10 cellular contexts compared by ENCODE assay signal in genomic region chr9:111898331-111899096, GRCh38. TPM values are rescaled to one million over a fixed set of nuclear protein-coding genes. Genes with fewer than 3 reads are reported as not detected.
DNase-seq lines count a peak whose midpoint lies in the region; ATAC-seq, FAIRE-seq and TF ChIP-seq lines count a peak whose summit lies in the region.
"Had no signal": no experiment of that assay in that cellular context is flagged by ENCODE, and none has a peak within 500 bp of the region (broad histone marks: within the 10 kb centered on the region; RNA-seq: fewer than 3 reads in every experiment).

No MANE protein-coding gene starts in this region.

- no TSS peak for BruUV-seq in K562 (replicated peaks; lab: Mats Ljungman, UMichigan)

- H4K20me1 ChIP-seq in K562 (replicated peaks; ENCODE audit: control insufficient read depth, insufficient read depth, low read length): no peaks in the 10 kb centered on the region

- peak overlapping the region; percentile 91 for H3K4me3 ChIP-seq in left ventricle myocardium inferior
- H3K4me3 ChIP-seq in K562: peak overlapping the region; percentile 78

- H3K4me1 ChIP-seq in left ventricle myocardium inferior (peaks cover 75% of the 10 kb centered on the region), K562 (replicated peaks in 1 of 2; ENCODE audit: control insufficient read depth in 2 of 2, insufficient read depth in 2 of 2, low read length in 2 of 2) (peaks cover 24 to 25% of the 10 kb centered on the region in 2 experiments; a peak in 4 of 5 replicates)

- no peaks in the 10 kb centered on the region for H3K9me3 ChIP-seq in left ventricle myocardium inferior (replicated peaks)
- H3K9me3 ChIP-seq in K562 (replicated peaks; ENCODE audit: control insufficient read depth, insufficient read depth, low read depth, low read length): no peaks in the 10 kb centered on the region; the same call in 1 of the 2 replicates

- in situ Hi-C loops in K562 (cut with MboI): no loop called here

- H3K9me1 ChIP-seq in K562 (ENCODE audit: control insufficient read depth, insufficient read depth, low read length): no peaks in the 10 kb centered on the region

- no peak for TF ChIP-seq RAD21 in K562 (CRISPR knock-in tag; conservative IDR thresholded peaks at IDR 0.05 in 1 of 2, IDR thresholded peaks at IDR 0.05 in 1 of 2)

- no peak overlapping the region for H2AFZ ChIP-seq in K562 (ENCODE audit: low read depth, low read length)

- CTCF ChIA-PET in K562 (lab: Yijun Ruan, JAX; ENCODE audit: low intra/inter-chr PET ratio): no interaction called here

- H3K27ac ChIP-seq in left ventricle myocardium inferior (replicated peaks) (peak overlapping the region; percentile 94), K562 (ENCODE audit: extremely low read depth, low read depth, low read length) (peak overlapping the region; percentile 80)

- H3K9ac ChIP-seq in K562 (ENCODE audit: insufficient read depth in 1 of 2, low read depth in 2 of 2, low read length in 2 of 2): peak overlapping the region in 1 of 2 experiments; percentile 82; a peak in 3 of 4 replicates

- no peak for TF ChIP-seq EP300 in K562 (IDR thresholded peaks at IDR 0.05; ENCODE audit: low read length)

- FAIRE-seq in K562 (lab: Jason Lieb, UNC): no peak

- DNase-seq in left ventricle myocardium inferior (no peak), left ventricle myocardium superior (no peak), K562 (ENCODE audit: extremely low read depth in 1 of 4, low spot score in 3 of 4) (peak in 1 of 4 experiments; percentile 12), lung microvascular endothelial cell (ENCODE audit: low read depth in 2 of 2) (peak; percentile 29 to 33), HuH-7 (ENCODE audit: low spot score) (no peak), cortex of kidney (lab: John Stamatoyannopoulos, UW) (no peak), dermis blood vessel endothelial cell (no peak)
- DNase-seq: activated CD4-positive, alpha-beta T cell treated with anti-CD3 and anti-CD28 coated beads for 1 hour; NCI-H1436 treated with DMSO at 0.1 percent for 48 hours had no signal

- no peaks in the 10 kb centered on the region for H3K27me3 ChIP-seq in left ventricle myocardium inferior (ENCODE audit: low read depth)
- no peaks in the 10 kb centered on the region for H3K27me3 ChIP-seq in K562 (ENCODE audit: control insufficient read depth in 2 of 2, insufficient read depth in 2 of 2, low read length in 2 of 2)

- H3K4me2 ChIP-seq in K562 (ENCODE audit: insufficient read depth, low read length): peak overlapping the region; percentile 72

- no peak for TF ChIP-seq POLR2A in K562 (conservative IDR thresholded peaks at IDR 0.05)

- TF ChIP-seq CTCF in left ventricle myocardium inferior (IDR thresholded peaks at IDR 0.05; ENCODE audit: borderline replicate concordance) (no peak), K562 (IDR thresholded peaks at IDR 0.05 in 2 of 3, conservative IDR thresholded peaks at IDR 0.05 in 1 of 3; ENCODE audit: insufficient read depth in 2 of 3, low read depth in 1 of 3, low read length in 3 of 3) (no peak)

- H3K79me2 ChIP-seq in K562 (ENCODE audit: control insufficient read depth, insufficient read depth, low read length): peaks cover 73% of the 10 kb centered on the region

- no peaks in the 10 kb centered on the region for H3K36me3 ChIP-seq in left ventricle myocardium inferior
- no peaks in the 10 kb centered on the region; the same call in 2 of the 3 replicates for H3K36me3 ChIP-seq in K562 (ENCODE audit: control insufficient read depth, insufficient read depth, low read length)

- intact Hi-C loops in left ventricle myocardium inferior (cut with micrococcal nuclease) (loop anchor here (10.0 kb wide), 1 partner anchor 176 kb away; no protein-coding TSS in a partner anchor), left ventricle myocardium superior (cut with micrococcal nuclease) (no loop called here), K562 (cut with micrococcal nuclease) (loop anchor here (5.0 to 10.0 kb wide), 3 partner anchors 64 to 436 kb away; partner anchors contain the start of gene PTBP3)

- POLR2A ChIA-PET in K562 (lab: Yijun Ruan, JAX): interaction anchor here (1.9 kb wide), 1 partner anchor 11 kb away, joined by 6 read pairs; no protein-coding TSS in a partner anchor

- 4% methylated on average over 4 of the region's 4 CpGs for WGBS in K562 (ENCODE audit: insufficient coverage, low coverage, missing lambda C conversion rate)

- ATAC-seq in left ventricle myocardium superior: no peak
- ATAC-seq in K562: no peak
- no peak for ATAC-seq in HG03135 (IDR thresholded peaks at IDR 0.05; ENCODE audit: unreplicated experiment)

TF ChIP-seq in K562, 482 proteins besides CTCF, POLR2A, EP300 and RAD21:
- TF ChIP-seq ILK (tag; IDR thresholded peaks at IDR 0.05; ENCODE audit: borderline replicate concordance, low read depth): no peak
- 0 out of 2 replicates have a peak, but pooled peaks have one; percentile 27 for TF ChIP-seq PTTG1 (tag; IDR thresholded peaks at IDR 0.05; ENCODE audit: low read depth)

RNA-seq across cellular contexts. Expression of gene UGCG, which starts 1.9 kb away (rescaled TPM):
- total RNA-seq in left ventricle myocardium inferior: 12.7 TPM
- total RNA-seq in left ventricle myocardium superior: 13.5 TPM
- 44.9 and 109 TPM in 2 replicates for total RNA-seq in K562 (2011; cell fraction: chromatin; rRNA removed; ENCODE audit: low replicate concordance)
- total RNA-seq in K562 (2011; cell fraction: nucleolus; rRNA removed): 33.4 and 39.1 TPM in 2 replicates
- 72.1 and 87.3 TPM in 2 replicates for total RNA-seq in K562 (2011; cell fraction: nucleoplasm; rRNA removed)
- total RNA-seq in K562 (2014; rRNA removed): 21.6 and 22.2 TPM in 2 replicates
- 37.9 and 44.3 TPM in 2 replicates for total RNA-seq in K562 (2014; rRNA removed; fragmentation: Illumina TruSeq; extraction: Trizol)
- total RNA-seq in K562 (2015; rRNA removed; fragmentation: Illumina TruSeq; extraction: Trizol): 26.2 and 26.6 TPM in 2 replicates
- 29.5 and 30.2 TPM in 2 replicates for total RNA-seq in K562 (2021)
- 31.3 and 40.3 TPM in 2 replicates for polyA plus RNA-seq in K562 (2011; rRNA removed)
- 8.2 and 17.8 TPM in 2 replicates for polyA plus RNA-seq in K562 (2011; cell fraction: cytosol; rRNA removed)
- 15.1 and 24.8 TPM in 2 replicates for polyA plus RNA-seq in K562 (2011; cell fraction: nucleus; rRNA removed)
- polyA plus RNA-seq in K562 (2012): 10.1 and 14.4 TPM in 2 replicates
- polyA plus RNA-seq in K562 (2014; fragmentation: Illumina TruSeq; extraction: Trizol): 18.6 and 20.0 TPM in 2 replicates
- polyA plus RNA-seq in K562 (2014; fragmentation: Nextera tagmentation; extraction: Ambion mirVana): 10 to 100 TPM; 29.2 to 31.9 TPM
- polyA plus RNA-seq in K562 (2014; rRNA removed): 20.8 and 24.3 TPM in 2 replicates
- polyA minus RNA-seq in K562 (2011; rRNA and poly(A)+ RNA removed): 55.0 and 55.6 TPM in 2 replicates
- polyA minus RNA-seq in K562 (2011; cell fraction: cytosol; rRNA and poly(A)+ RNA removed): 35.7 and 38.8 TPM in 2 replicates
- 20.1 and 44.8 TPM in 2 replicates for polyA minus RNA-seq in K562 (2011; cell fraction: nucleus; rRNA and poly(A)+ RNA removed)
- total RNA-seq in lung microvascular endothelial cell: 53.0 and 131 TPM in 2 replicates
- 63.8 and 112 TPM in 2 replicates for total RNA-seq in dermis blood vessel endothelial cell

Comparison
In these comparisons a context has a peak if more than half of its experiments do, and no peak if none do; other contexts are left out.
1. DNase-seq: peak in lung microvascular endothelial cell (2 of 2); none in left ventricle myocardium inferior (single experiment), left ventricle myocardium superior (single experiment), HuH-7 (single experiment), cortex of kidney (single experiment) and dermis blood vessel endothelial cell (single experiment).